Comparison of ENCODE assay signal across 8 cellular contexts in the genomic region with DNA sequence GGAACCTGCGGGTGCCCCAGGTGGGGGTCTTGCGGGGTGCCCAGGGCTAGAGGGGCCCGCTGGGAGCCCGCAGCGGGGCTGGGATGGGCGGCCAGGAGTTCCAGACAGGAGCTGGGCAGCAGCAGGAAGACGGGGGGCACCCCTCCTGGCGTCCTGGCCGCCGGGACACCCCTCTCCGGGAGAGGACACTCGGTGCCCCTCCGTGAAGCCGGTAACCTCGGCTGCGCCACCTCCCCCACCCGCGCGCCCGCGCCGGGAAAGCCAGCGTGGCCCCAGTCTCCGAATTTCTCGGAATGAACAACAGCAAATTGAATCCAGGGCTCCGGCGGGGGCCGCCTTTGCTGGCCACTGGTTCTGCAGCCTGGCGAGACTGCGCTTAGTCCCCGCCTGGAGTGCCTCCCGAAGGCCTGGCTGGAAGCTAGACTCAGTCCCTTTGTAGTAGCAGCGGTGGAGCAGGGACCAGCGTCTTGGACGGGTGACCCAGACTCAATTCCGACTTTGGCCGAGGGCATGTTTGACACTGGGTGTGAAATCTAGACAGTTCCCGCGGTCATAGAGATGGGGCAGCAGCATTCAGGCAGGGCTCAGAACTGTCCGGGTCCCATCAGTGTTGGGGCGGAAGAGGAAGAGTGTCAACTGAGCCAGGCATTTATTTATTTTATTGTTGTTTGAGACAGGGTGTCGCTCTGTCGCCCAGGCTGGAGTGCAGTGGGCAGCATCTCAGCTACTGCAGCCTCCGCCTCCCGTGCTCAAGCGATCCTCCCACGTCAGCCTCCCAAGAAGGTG. TPM values are rescaled to one million over a fixed set of nuclear protein-coding genes. Genes with fewer than 3 reads are reported as not detected.
DNase-seq lines count a peak whose midpoint lies in the region; ATAC-seq and TF ChIP-seq lines count a peak whose summit lies in the region.

No MANE protein-coding gene starts in this region.

- H3K4me3 Mint-ChIP-seq in GM23338 (peak overlapping the region; percentile 90), type B pancreatic cell (peak overlapping the region; percentile 99)
- peak overlapping the region; percentile 88 for H3K4me3 Mint-ChIP-seq in activated T-cell treated with anti-CD3 and anti-CD28 coated beads, Interleukin-2, amount 50 U/mL, for 24 hours

- H3F3A ChIP-seq in GM23338 (replicated peaks; ENCODE audit: low read depth) = peaks cover 13% of the 10 kb centered on the region; the same call in 1 of the 2 replicates

- peaks cover 45% of the 10 kb centered on the region for H3K79me2 ChIP-seq in GM23338 (replicated peaks; ENCODE audit: insufficient read depth)

- H2AFZ ChIP-seq in GM23338 = peak overlapping the region; percentile 87

- H3K4me3 ChIP-seq in GM23338 = peak overlapping the region; percentile 90

- TF ChIP-seq CTCF in GM23338 (conservative IDR thresholded peaks at IDR 0.05; ENCODE audit: low read depth in 2 of 2) (no peak), type B pancreatic cell (conservative IDR thresholded peaks at IDR 0.05) (peak; percentile 27)

- H3K27me3 Mint-ChIP-seq in GM23338 (ENCODE audit: insufficient read depth, low read depth, poor library complexity) = peaks cover 17% of the 10 kb centered on the region
- peaks cover 21% of the 10 kb centered on the region for H3K27me3 Mint-ChIP-seq in activated T-cell treated with anti-CD3 and anti-CD28 coated beads, Interleukin-2, amount 50 U/mL, for 24 hours
- no peaks in the 10 kb centered on the region for H3K27me3 Mint-ChIP-seq in type B pancreatic cell

- H3K4me1 Mint-ChIP-seq in GM23338 (peaks cover 11% of the 10 kb centered on the region), type B pancreatic cell (ENCODE audit: unreplicated experiment) (peaks cover 24% of the 10 kb centered on the region)
- peaks cover 53% of the 10 kb centered on the region for H3K4me1 Mint-ChIP-seq in activated T-cell treated with anti-CD3 and anti-CD28 coated beads, Interleukin-2, amount 50 U/mL, for 24 hours (ENCODE audit: low read depth)

- peaks cover 5% of the 10 kb centered on the region; the same call in 1 of the 2 replicates for H3K27me3 ChIP-seq in GM23338 (ENCODE audit: insufficient read depth)

- H3K36me3 Mint-ChIP-seq in GM23338 (ENCODE audit: low read depth) (peaks cover 10% of the 10 kb centered on the region; the same call in 1 of the 3 replicates), type B pancreatic cell (peaks cover 8% of the 10 kb centered on the region)
- H3K36me3 Mint-ChIP-seq in activated T-cell treated with anti-CD3 and anti-CD28 coated beads, Interleukin-2, amount 50 U/mL, for 24 hours (ENCODE audit: low read depth) = peaks cover 8% of the 10 kb centered on the region

- DNase-seq in DMS53 (lab: John Stamatoyannopoulos, UW) (peak; percentile 63), GM23338 (ENCODE audit: low spot score) (peak; percentile 67), NCI-H345 treated with DMSO at 0.1 percent for 48 hours (lab: John Stamatoyannopoulos, UW; ENCODE audit: unreplicated experiment) (peak; percentile 55), fibroblast of gingiva (ENCODE audit: low read depth) (peak; percentile 53), myocyte (ENCODE audit: low read depth) (peak; percentile 64), type B pancreatic cell (ENCODE audit: extremely low spot score, unreplicated experiment) (peak; percentile 79), cortex of kidney (lab: John Stamatoyannopoulos, UW) (no peak)
- peak; percentile 74 for DNase-seq in activated T-cell treated with anti-CD3 and anti-CD28 coated beads, Interleukin-2, amount 50 U/mL, for 24 hours

- no peaks in the 10 kb centered on the region for H3K36me3 ChIP-seq in GM23338 (ENCODE audit: insufficient read depth)

- H3K9me2 ChIP-seq in GM23338 (ENCODE audit: insufficient read depth) = no peaks in the 10 kb centered on the region

- H3K4me1 ChIP-seq in GM23338 (ENCODE audit: insufficient read depth) = peaks cover 4% of the 10 kb centered on the region; the same call in 1 of the 2 replicates

- H3K27ac ChIP-seq in GM23338 (ENCODE audit: low read depth) = no peak overlapping the region

- peak overlapping the region; percentile 94 for H3K4me2 ChIP-seq in GM23338

- H4K20me1 ChIP-seq in GM23338 (replicated peaks; ENCODE audit: insufficient read depth) = peaks cover 15% of the 10 kb centered on the region

- H3K9me3 Mint-ChIP-seq in GM23338 (no peaks in the 10 kb centered on the region), type B pancreatic cell (peaks cover 4% of the 10 kb centered on the region)
- H3K9me3 Mint-ChIP-seq in activated T-cell treated with anti-CD3 and anti-CD28 coated beads, Interleukin-2, amount 50 U/mL, for 24 hours = no peaks in the 10 kb centered on the region

- peak overlapping the region; percentile 41; the same call in 1 of the 2 replicates for H3K27ac Mint-ChIP-seq in GM23338
- peak overlapping the region; percentile 91 for H3K27ac Mint-ChIP-seq in activated T-cell treated with anti-CD3 and anti-CD28 coated beads, Interleukin-2, amount 50 U/mL, for 24 hours
- H3K27ac Mint-ChIP-seq in type B pancreatic cell = peak overlapping the region; percentile 89

- peak; percentile 61 for ATAC-seq in GM23338

TF ChIP-seq in GM23338, 12 proteins besides CTCF, POLR2A, EP300 and RAD21 (continues in another document):
- TF ChIP-seq ZNF331 (CRISPR knock-in tag; IDR thresholded peaks at IDR 0.05; ENCODE audit: low read depth) (no peak), STAT1 (IDR thresholded peaks at IDR 0.05; ENCODE audit: unreplicated experiment) (no peak), NANOG (IDR thresholded peaks at IDR 0.05; ENCODE audit: borderline replicate concordance) (no peak), EZH2 (IDR thresholded peaks at IDR 0.05; ENCODE audit: low read depth, unreplicated experiment) (no peak), EZH2phosphoT487 (IDR thresholded peaks at IDR 0.05; ENCODE audit: unreplicated experiment) (no peak), ZNF114 (CRISPR knock-in tag; IDR thresholded peaks at IDR 0.05) (no peak), JUNB (IDR thresholded peaks at IDR 0.05; ENCODE audit: unreplicated experiment) (no peak)
- TF ChIP-seq, protein P1, sequence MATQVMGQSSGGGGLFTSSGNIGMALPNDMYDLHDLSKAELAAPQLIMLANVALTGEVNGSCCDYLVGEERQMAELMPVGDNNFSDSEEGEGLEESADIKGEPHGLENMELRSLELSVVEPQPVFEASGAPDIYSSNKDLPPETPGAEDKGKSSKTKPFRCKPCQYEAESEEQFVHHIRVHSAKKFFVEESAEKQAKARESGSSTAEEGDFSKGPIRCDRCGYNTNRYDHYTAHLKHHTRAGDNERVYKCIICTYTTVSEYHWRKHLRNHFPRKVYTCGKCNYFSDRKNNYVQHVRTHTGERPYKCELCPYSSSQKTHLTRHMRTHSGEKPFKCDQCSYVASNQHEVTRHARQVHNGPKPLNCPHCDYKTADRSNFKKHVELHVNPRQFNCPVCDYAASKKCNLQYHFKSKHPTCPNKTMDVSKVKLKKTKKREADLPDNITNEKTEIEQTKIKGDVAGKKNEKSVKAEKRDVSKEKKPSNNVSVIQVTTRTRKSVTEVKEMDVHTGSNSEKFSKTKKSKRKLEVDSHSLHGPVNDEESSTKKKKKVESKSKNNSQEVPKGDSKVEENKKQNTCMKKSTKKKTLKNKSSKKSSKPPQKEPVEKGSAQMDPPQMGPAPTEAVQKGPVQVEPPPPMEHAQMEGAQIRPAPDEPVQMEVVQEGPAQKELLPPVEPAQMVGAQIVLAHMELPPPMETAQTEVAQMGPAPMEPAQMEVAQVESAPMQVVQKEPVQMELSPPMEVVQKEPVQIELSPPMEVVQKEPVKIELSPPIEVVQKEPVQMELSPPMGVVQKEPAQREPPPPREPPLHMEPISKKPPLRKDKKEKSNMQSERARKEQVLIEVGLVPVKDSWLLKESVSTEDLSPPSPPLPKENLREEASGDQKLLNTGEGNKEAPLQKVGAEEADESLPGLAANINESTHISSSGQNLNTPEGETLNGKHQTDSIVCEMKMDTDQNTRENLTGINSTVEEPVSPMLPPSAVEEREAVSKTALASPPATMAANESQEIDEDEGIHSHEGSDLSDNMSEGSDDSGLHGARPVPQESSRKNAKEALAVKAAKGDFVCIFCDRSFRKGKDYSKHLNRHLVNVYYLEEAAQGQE (IDR thresholded peaks at IDR 0.05; ENCODE audit: unreplicated experiment) = no peak
- TF ChIP-seq, protein P2, sequence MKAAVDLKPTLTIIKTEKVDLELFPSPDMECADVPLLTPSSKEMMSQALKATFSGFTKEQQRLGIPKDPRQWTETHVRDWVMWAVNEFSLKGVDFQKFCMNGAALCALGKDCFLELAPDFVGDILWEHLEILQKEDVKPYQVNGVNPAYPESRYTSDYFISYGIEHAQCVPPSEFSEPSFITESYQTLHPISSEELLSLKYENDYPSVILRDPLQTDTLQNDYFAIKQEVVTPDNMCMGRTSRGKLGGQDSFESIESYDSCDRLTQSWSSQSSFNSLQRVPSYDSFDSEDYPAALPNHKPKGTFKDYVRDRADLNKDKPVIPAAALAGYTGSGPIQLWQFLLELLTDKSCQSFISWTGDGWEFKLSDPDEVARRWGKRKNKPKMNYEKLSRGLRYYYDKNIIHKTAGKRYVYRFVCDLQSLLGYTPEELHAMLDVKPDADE (IDR thresholded peaks at IDR 0.05) = no peak

RNA-seq across cellular contexts. Expression of a gene that starts 0.8 kb away (rescaled TPM):
- 21.9 and 25.0 TPM in 2 replicates for total RNA-seq in GM23338 (2014; rRNA removed; shearing (Covaris generic))
- polyA plus RNA-seq in GM23338 (2016; fragmentation: Nextera tagmentation; extraction: Ambion mirVana) = 29.4 and 29.9 TPM in 2 replicates
- total RNA-seq in myocyte (24.8 and 33.6 TPM in 2 replicates), type B pancreatic cell (ENCODE audit: low replicate concordance) (39.0 and 40.4 TPM in 2 replicates)
- polyA plus RNA-seq in myocyte (2012) = 42.6 TPM

Comparison
In these comparisons a context has a peak if more than half of its experiments do, and no peak if none do; other contexts are left out.
1. H3K27ac Mint-ChIP-seq: peak in every context shown above with its lines; median percentile 91 in activated T-cell treated with anti-CD3 and anti-CD28 coated beads, Interleukin-2, amount 50 U/mL, for 24 hours; 89 in type B pancreatic cell; 41 in GM23338.